In the genomic region with DNA sequence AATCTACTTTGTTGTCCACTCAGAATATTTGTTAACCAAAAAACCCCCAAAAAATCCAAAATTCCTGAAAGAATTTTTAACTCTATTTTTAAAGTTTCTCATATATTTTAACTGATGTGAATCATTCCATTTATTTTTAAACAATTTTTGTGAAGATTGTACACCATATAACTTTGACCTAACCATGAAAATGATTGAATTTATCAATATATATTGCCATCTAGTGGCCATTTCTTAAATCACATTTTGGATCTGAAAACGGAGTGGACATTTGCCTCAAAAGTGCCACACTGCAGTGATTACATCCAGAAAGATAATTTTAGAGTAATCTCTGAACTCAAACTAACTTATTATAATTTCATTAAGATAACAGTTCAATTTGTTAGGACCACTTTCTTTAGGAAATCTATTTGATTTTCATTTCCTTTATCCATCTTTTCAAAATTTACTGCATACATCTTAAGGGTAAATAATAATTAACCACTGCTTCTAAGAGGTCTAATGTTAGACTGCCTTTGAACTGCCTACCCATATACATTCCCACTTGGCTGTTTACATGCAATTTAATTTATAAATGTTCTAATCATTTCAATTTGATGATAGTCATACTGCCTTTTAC, we compare ENCODE assay signal across 8 cellular contexts.
DNase-seq lines count a peak whose midpoint lies in the region; ATAC-seq, FAIRE-seq and TF ChIP-seq lines count a peak whose summit lies in the region.

No MANE protein-coding gene starts in this region.

- H3K27ac ChIP-seq in A549 (no peak overlapping the region), OCI-LY1 (ENCODE audit: low read depth, low read length, poor library complexity, severe bottlenecking) (no peak overlapping the region)

- peak; percentile 31 to 39; a peak in 3 of 5 replicates for TF ChIP-seq RAD21 in A549 (conservative IDR thresholded peaks at IDR 0.05 in 1 of 2, IDR thresholded peaks at IDR 0.05 in 1 of 2)

- no peaks in the 10 kb centered on the region for H3K9me2 ChIP-seq in OCI-LY1 (ENCODE audit: low read depth, low read length)

- no peak overlapping the region for H3K4me3 ChIP-seq in A549
- H3K4me3 ChIP-seq in OCI-LY1 (ENCODE audit: low read depth, low read length, poor library complexity, severe bottlenecking) = no peak overlapping the region
- no peak overlapping the region for H3K4me3 ChIP-seq in epithelial cell of proximal tubule (ENCODE audit: low read depth, low read length)

- TF ChIP-seq EP300 in A549 (IDR thresholded peaks at IDR 0.05) = no peak

- no peaks in the 10 kb centered on the region for H4K20me1 ChIP-seq in OCI-LY1 (ENCODE audit: insufficient read depth, low read length)

- no peaks in the 10 kb centered on the region for H3K36me3 ChIP-seq in OCI-LY1 (ENCODE audit: insufficient read depth, low read length)

- WGBS in A549 (ENCODE audit: missing lambda C conversion rate) = 10% methylated on average over 1 of the region's 1 CpG

- H3K9me3 ChIP-seq in A549 (no peaks in the 10 kb centered on the region), OCI-LY1 (ENCODE audit: low read length) (no peaks in the 10 kb centered on the region)

- H3F3A ChIP-seq in OCI-LY1 (ENCODE audit: insufficient read depth, low read length) = no peaks in the 10 kb centered on the region

- POLR2A ChIA-PET in A549 (lab: Yijun Ruan, JAX) = no interaction called here

- no peak for FAIRE-seq in A549 (lab: Jason Lieb, UNC)

- no peaks in the 10 kb centered on the region for H3K4me1 ChIP-seq in A549
- H3K4me1 ChIP-seq in OCI-LY1 (ENCODE audit: insufficient read depth, low read length, severe bottlenecking) = no peaks in the 10 kb centered on the region

- TF ChIP-seq CTCF in A549 (IDR thresholded peaks at IDR 0.05) (peak; percentile 40), OCI-LY1 (IDR thresholded peaks at IDR 0.05; ENCODE audit: low read length) (peak; percentile 53), epithelial cell of proximal tubule (conservative IDR thresholded peaks at IDR 0.05; ENCODE audit: low read depth, low read length) (peak; percentile 54)

- H2AFZ ChIP-seq in OCI-LY1 (ENCODE audit: low read length) = no peak overlapping the region

- no peak overlapping the region for H3K9ac ChIP-seq in OCI-LY1 (ENCODE audit: low read length)

- CTCF ChIA-PET in A549 (lab: Yijun Ruan, JAX) = interaction anchor here (0.9 to 1.2 kb wide), 3 partner anchors 7 to 592 kb away, joined by 3 to 5 read pairs (median 3); no protein-coding TSS in a partner anchor

- H3K4me2 ChIP-seq in A549 (no peak overlapping the region), OCI-LY1 (ENCODE audit: low read length) (no peak overlapping the region)

- 0 out of 6 replicates have a peak, but pooled peaks of 1 of the 2 experiments have one; percentile 53 for ATAC-seq in A549
- ATAC-seq in GM18505 (IDR thresholded peaks at IDR 0.05; ENCODE audit: unreplicated experiment) = peak; percentile 71
- ATAC-seq in HG03342 (IDR thresholded peaks at IDR 0.05; ENCODE audit: unreplicated experiment) = peak; percentile 77

- TF ChIP-seq POLR2A in A549 (IDR thresholded peaks at IDR 0.05; ENCODE audit: low read length) = no peak
- no peak for TF ChIP-seq POLR2A in GM18505 (IDR thresholded peaks at IDR 0.05; ENCODE audit: borderline replicate concordance, extremely low read depth, insufficient read depth, insufficient read length)

- no peaks in the 10 kb centered on the region for H3K79me2 ChIP-seq in OCI-LY1 (ENCODE audit: insufficient read depth, low read length)

- DNase-seq in A549 (ENCODE audit: low read depth in 1 of 2, low spot score in 1 of 2) (peak in 1 of 2 experiments; percentile 16), epithelial cell of proximal tubule (ENCODE audit: low read depth) (no peak), renal cortical epithelial cell (ENCODE audit: low read depth) (peak; percentile 40), epidermal melanocyte (ENCODE audit: insufficient read length, low spot score) (no peak), islet precursor cell (no peak)

- no peaks in the 10 kb centered on the region for H3K27me3 ChIP-seq in OCI-LY1 (ENCODE audit: insufficient read depth, low read length)

TF ChIP-seq in A549, 52 proteins besides CTCF, POLR2A, EP300 and RAD21:
- 0 out of 3 replicates have a peak, but pooled peaks have one; percentile 8 for TF ChIP-seq SMC3 (IDR thresholded peaks at IDR 0.05)
- no peak for TF ChIP-seq ZC3H11A (IDR thresholded peaks at IDR 0.05)
- no peak for TF ChIP-seq HEYL (CRISPR knock-in tag; IDR thresholded peaks at IDR 0.05)
